In genomic region chr12:29710104-29710503, GRCh38 we compare ENCODE assay signal across 10 cellular contexts.
DNase-seq lines count a peak whose midpoint lies in the region; ATAC-seq and TF ChIP-seq lines count a peak whose summit lies in the region.
"Had no signal": no experiment of that assay in that cellular context is flagged by ENCODE, and none has a peak within 500 bp of the region (broad histone marks: within the 10 kb centered on the region; RNA-seq: fewer than 3 reads in every experiment).

No MANE protein-coding gene starts in this region.

- no peak overlapping the region for H3K27ac ChIP-seq in right cardiac atrium (ENCODE audit: low read length)
- peak overlapping the region; percentile 31 to 55 (median 42) for H3K27ac ChIP-seq in gastrocnemius medialis
- no peak overlapping the region for H3K27ac ChIP-seq in colonic mucosa
- H3K27ac ChIP-seq in vagina, result no peak overlapping the region

- WGBS in right cardiac atrium, result 50% methylated on average over 5 of the region's 5 CpGs

- in situ Hi-C loops in gastrocnemius medialis (cut with MboI; ENCODE audit: low sequenced_read_pairs in 4 of 4), result no loop called here

- peak; percentile 67 to 87 for ATAC-seq in right cardiac atrium
- peak; percentile 38 for ATAC-seq in gastrocnemius medialis
- no peak for ATAC-seq in HG03045 (IDR thresholded peaks at IDR 0.05; ENCODE audit: unreplicated experiment)
- ATAC-seq: K562 had no signal

- H3K27me3 ChIP-seq in adipocyte (replicated peaks; ENCODE audit: control insufficient read depth, insufficient read depth, low read length), result no peaks in the 10 kb centered on the region
- no peaks in the 10 kb centered on the region for H3K27me3 ChIP-seq in right cardiac atrium (ENCODE audit: control insufficient read depth, insufficient read depth)
- H3K27me3 ChIP-seq in gastrocnemius medialis, result no peaks in the 10 kb centered on the region
- no peaks in the 10 kb centered on the region for H3K27me3 ChIP-seq in colonic mucosa
- no peaks in the 10 kb centered on the region for H3K27me3 ChIP-seq in vagina

- H3K36me3 Mint-ChIP-seq in mesothelial cell of epicardium, result no peaks in the 10 kb centered on the region
- H3K36me3 Mint-ChIP-seq: activated naive CD4-positive, alpha-beta T cell treated with anti-CD3 and anti-CD28 coated beads, Interleukin-2, amount 50 U/mL, for 24 hours had no signal

- peaks cover 25% of the 10 kb centered on the region for H3K4me1 Mint-ChIP-seq in mesothelial cell of epicardium
- H3K4me1 Mint-ChIP-seq: activated naive CD4-positive, alpha-beta T cell treated with anti-CD3 and anti-CD28 coated beads, Interleukin-2, amount 50 U/mL, for 24 hours had no signal

- no peak overlapping the region for H3K27ac Mint-ChIP-seq in mesothelial cell of epicardium
- H3K27ac Mint-ChIP-seq: activated naive CD4-positive, alpha-beta T cell treated with anti-CD3 and anti-CD28 coated beads, Interleukin-2, amount 50 U/mL, for 24 hours had no signal

- no peaks in the 10 kb centered on the region for H3K27me3 Mint-ChIP-seq in mesothelial cell of epicardium (ENCODE audit: low read depth)

- peak overlapping the region; percentile 53 for H3K9ac ChIP-seq in adipocyte (ENCODE audit: low read length)
- H3K9ac ChIP-seq in colonic mucosa (ENCODE audit: low read depth in 2 of 2, low read length in 2 of 2), result no peak overlapping the region

- TF ChIP-seq CTCF in gastrocnemius medialis (IDR thresholded peaks at IDR 0.05 in 4 of 5, conservative IDR thresholded peaks at IDR 0.05 in 1 of 5), result no peak
- TF ChIP-seq CTCF in mesothelial cell of epicardium (IDR thresholded peaks at IDR 0.05; ENCODE audit: unreplicated experiment), result no peak
- no peak for TF ChIP-seq CTCF in colonic mucosa (IDR thresholded peaks at IDR 0.05)
- no peak for TF ChIP-seq CTCF in vagina (IDR thresholded peaks at IDR 0.05)

- intact Hi-C loops in right cardiac atrium (cut with DNase I), result no loop called here
- intact Hi-C loops in gastrocnemius medialis (cut with DNase I; ENCODE audit: low total_unique reads), result no loop called here
- intact Hi-C loops in colonic mucosa (cut with DNase I), result no loop called here
- intact Hi-C loops in vagina (cut with DNase I), result no loop called here

- no peaks in the 10 kb centered on the region for H3K36me3 ChIP-seq in adipocyte (ENCODE audit: control insufficient read depth, insufficient read depth, low read length, severe bottlenecking)
- no peaks in the 10 kb centered on the region for H3K36me3 ChIP-seq in gastrocnemius medialis
- H3K36me3 ChIP-seq in colonic mucosa, result no peaks in the 10 kb centered on the region
- no peaks in the 10 kb centered on the region for H3K36me3 ChIP-seq in vagina

- TF ChIP-seq POLR2A in gastrocnemius medialis (IDR thresholded peaks at IDR 0.05), result no peak
- TF ChIP-seq POLR2A in vagina (IDR thresholded peaks at IDR 0.05), result no peak

- H3K4me3 Mint-ChIP-seq in mesothelial cell of epicardium, result no peak overlapping the region
- H3K4me3 Mint-ChIP-seq: activated naive CD4-positive, alpha-beta T cell treated with anti-CD3 and anti-CD28 coated beads, Interleukin-2, amount 50 U/mL, for 24 hours had no signal

- H3K4me1 ChIP-seq in adipocyte (ENCODE audit: control insufficient read depth, insufficient read depth, low read length), result peaks cover 64% of the 10 kb centered on the region
- H3K4me1 ChIP-seq in right cardiac atrium (ENCODE audit: control insufficient read depth, insufficient read depth, low read length), result peaks cover 6% of the 10 kb centered on the region
- H3K4me1 ChIP-seq in gastrocnemius medialis, result peaks cover 53 to 56% of the 10 kb centered on the region in 2 donors
- H3K4me1 ChIP-seq in colonic mucosa, result no peaks in the 10 kb centered on the region
- peaks cover 17% of the 10 kb centered on the region for H3K4me1 ChIP-seq in vagina

- H3K9me3 Mint-ChIP-seq in mesothelial cell of epicardium, result no peaks in the 10 kb centered on the region
- H3K9me3 Mint-ChIP-seq: activated naive CD4-positive, alpha-beta T cell treated with anti-CD3 and anti-CD28 coated beads, Interleukin-2, amount 50 U/mL, for 24 hours had no signal

- H3K9me3 ChIP-seq in adipocyte (ENCODE audit: control insufficient read depth, low read length), result no peaks in the 10 kb centered on the region
- H3K9me3 ChIP-seq in right cardiac atrium (ENCODE audit: control insufficient read depth, low read length), result no peaks in the 10 kb centered on the region
- H3K9me3 ChIP-seq in gastrocnemius medialis, result no peaks in the 10 kb centered on the region
- H3K9me3 ChIP-seq in colonic mucosa, result no peaks in the 10 kb centered on the region
- H3K9me3 ChIP-seq in vagina, result no peaks in the 10 kb centered on the region

- H3K4me3 ChIP-seq in adipocyte (ENCODE audit: low read length), result peak overlapping the region; percentile 31
- H3K4me3 ChIP-seq in right cardiac atrium (ENCODE audit: low read length), result no peak overlapping the region
- H3K4me3 ChIP-seq in gastrocnemius medialis, result no peak overlapping the region
- no peak overlapping the region for H3K4me3 ChIP-seq in colonic mucosa
- H3K4me3 ChIP-seq in vagina, result no peak overlapping the region
- H3K4me3 ChIP-seq: K562 had no signal

- peak; percentile 77 for DNase-seq in NCI-H128 (lab: John Stamatoyannopoulos, UW; ENCODE audit: unreplicated experiment)
- DNase-seq in adipocyte (ENCODE audit: low read depth), result no peak
- DNase-seq in right cardiac atrium, result peak; percentile 60 to 76 (median 75)
- peak in 1 of 2 donors; percentile 55 for DNase-seq in gastrocnemius medialis
- DNase-seq in mesothelial cell of epicardium (ENCODE audit: low spot score in 2 of 2, unreplicated experiment in 2 of 2), result no peak
- DNase-seq in colonic mucosa, result no peak
- DNase-seq in vagina (ENCODE audit: extremely low spot score in 2 of 2), result no peak

Comparison
In these comparisons a context has a peak if more than half of its experiments do, and no peak if none do; other contexts are left out.
1. DNase-seq: peak in NCI-H128 (single experiment) and right cardiac atrium (3 of 3); none in adipocyte (single experiment), mesothelial cell of epicardium (0 of 2), colonic mucosa (single experiment) and vagina (0 of 2).
2. H3K27ac ChIP-seq: peak in gastrocnemius medialis (4 of 4); none in right cardiac atrium (single experiment), colonic mucosa (single experiment) and vagina (single experiment).